ENCODE assay signal across 8 cellular contexts in the genomic region with DNA sequence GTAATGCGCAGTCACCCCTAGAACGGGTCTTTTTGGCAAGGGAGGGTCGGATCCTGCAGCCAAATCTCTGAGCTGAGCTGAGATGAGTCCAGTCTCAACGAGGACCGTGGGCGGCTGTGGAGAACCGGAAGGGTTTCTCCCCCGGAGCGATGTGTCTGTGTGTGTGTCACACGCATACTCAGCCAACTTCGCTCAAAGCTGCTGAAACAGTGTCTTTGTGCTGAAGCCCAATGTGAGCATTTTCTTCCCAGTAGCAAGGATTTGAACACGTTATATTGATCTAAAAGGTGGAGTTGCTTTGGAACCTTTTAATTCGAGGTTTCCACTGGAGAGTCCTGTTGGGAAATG. TPM values are rescaled to one million over a fixed set of nuclear protein-coding genes. Genes with fewer than 3 reads are reported as not detected.
DNase-seq lines count a peak whose midpoint lies in the region; ATAC-seq lines count a peak whose summit lies in the region.

No MANE protein-coding gene starts in this region.

- H3K4me3 Mint-ChIP-seq in activated T-helper 2 cell treated with anti-CD3 and anti-CD28 coated beads, Interferon-gamma antibody, Interleukin-2, Interleukin-4, amounts not matched to agents 10 μg/mL and 5 μg/mL and 100 μg/mL, durations not matched to agents 14 hours and 24 hours and 36 hours (ENCODE audit: low read depth), result peak overlapping the region; percentile 51

- H3K9me3 ChIP-seq in iPS-18a (ENCODE audit: control insufficient read depth, low read depth, low read length) (no peaks in the 10 kb centered on the region), stomach smooth muscle (ENCODE audit: control insufficient read depth in 2 of 2, low read length in 2 of 2) (peaks cover 0 to 4% of the 10 kb centered on the region in 2 donors)

- H3K36me3 ChIP-seq in iPS-18a (ENCODE audit: control insufficient read depth, low read depth, low read length), result no peaks in the 10 kb centered on the region
- no peaks in the 10 kb centered on the region for H3K36me3 ChIP-seq in stomach smooth muscle (ENCODE audit: control insufficient read depth in 2 of 2, insufficient read depth in 2 of 2, low read length in 2 of 2)

- no peaks in the 10 kb centered on the region for H3K9me3 Mint-ChIP-seq in activated T-helper 2 cell treated with anti-CD3 and anti-CD28 coated beads, Interferon-gamma antibody, Interleukin-2, Interleukin-4, amounts not matched to agents 10 μg/mL and 5 μg/mL and 100 μg/mL, durations not matched to agents 14 hours and 24 hours and 36 hours

- no peak for ATAC-seq in GM19023 (IDR thresholded peaks at IDR 0.05; ENCODE audit: unreplicated experiment)
- ATAC-seq in GM21367 (IDR thresholded peaks at IDR 0.05; ENCODE audit: unreplicated experiment), result no peak
- ATAC-seq in HG03460 (IDR thresholded peaks at IDR 0.05; ENCODE audit: unreplicated experiment), result no peak

- H3K4me3 ChIP-seq in iPS-18a (ENCODE audit: low read length), result peak overlapping the region; percentile 50
- H3K4me3 ChIP-seq in stomach smooth muscle (ENCODE audit: low read length in 2 of 2), result peak overlapping the region; percentile 7 to 29

- H3K27ac Mint-ChIP-seq in activated T-helper 2 cell treated with anti-CD3 and anti-CD28 coated beads, Interferon-gamma antibody, Interleukin-2, Interleukin-4, amounts not matched to agents 10 μg/mL and 5 μg/mL and 100 μg/mL, durations not matched to agents 14 hours and 24 hours and 36 hours, result no peak overlapping the region

- H3K4me1 ChIP-seq in iPS-18a (ENCODE audit: control insufficient read depth, low read depth, low read length) (peaks cover 6% of the 10 kb centered on the region), stomach smooth muscle (ENCODE audit: control insufficient read depth, insufficient read depth, low read length) (peaks cover 12% of the 10 kb centered on the region)

- H3K9ac ChIP-seq in iPS-18a (ENCODE audit: low read length) (no peak overlapping the region), stomach smooth muscle (ENCODE audit: low read length in 2 of 2) (no peak overlapping the region)

- peaks cover 44% of the 10 kb centered on the region for H3K27me3 ChIP-seq in iPS-18a (ENCODE audit: control insufficient read depth, insufficient read depth, low read length)
- peaks cover 22 to 40% of the 10 kb centered on the region in 2 donors for H3K27me3 ChIP-seq in stomach smooth muscle (ENCODE audit: control insufficient read depth in 1 of 2, insufficient read depth in 2 of 2, low read length in 2 of 2)

- H3K4me1 Mint-ChIP-seq in activated T-helper 2 cell treated with anti-CD3 and anti-CD28 coated beads, Interferon-gamma antibody, Interleukin-2, Interleukin-4, amounts not matched to agents 10 μg/mL and 5 μg/mL and 100 μg/mL, durations not matched to agents 14 hours and 24 hours and 36 hours (ENCODE audit: low read depth), result peaks cover 6% of the 10 kb centered on the region

- H3K36me3 Mint-ChIP-seq in activated T-helper 2 cell treated with anti-CD3 and anti-CD28 coated beads, Interferon-gamma antibody, Interleukin-2, Interleukin-4, amounts not matched to agents 10 μg/mL and 5 μg/mL and 100 μg/mL, durations not matched to agents 14 hours and 24 hours and 36 hours (ENCODE audit: low read depth), result no peaks in the 10 kb centered on the region

- H3K27ac ChIP-seq in iPS-18a (ENCODE audit: low read length) (no peak overlapping the region), stomach smooth muscle (ENCODE audit: low read length) (no peak overlapping the region)

- peak; percentile 43 for DNase-seq in activated naive CD4-positive, alpha-beta T cell treated with Interleukin-2 at 50 U/mL for 16 hours
- DNase-seq in activated naive CD4-positive, alpha-beta T cell (lab: John Stamatoyannopoulos, UW), result no peak
- no peak for DNase-seq in activated T-helper 2 cell treated with anti-CD3 and anti-CD28 coated beads, Interferon-gamma antibody, Interleukin-2, Interleukin-4, amounts not matched to agents 10 μg/mL and 5 μg/mL and 100 μg/mL, durations not matched to agents 14 hours and 24 hours and 36 hours (ENCODE audit: low spot score)

- intact Hi-C loops in activated T-helper 2 cell treated with anti-CD3 and anti-CD28 coated beads, Interferon-gamma antibody, Interleukin-2, Interleukin-4, amounts not matched to agents 10 μg/mL and 5 μg/mL and 100 μg/mL, durations not matched to agents 14 hours and 24 hours and 36 hours (cut with micrococcal nuclease), result no loop called here

- H3K27me3 Mint-ChIP-seq in activated T-helper 2 cell treated with anti-CD3 and anti-CD28 coated beads, Interferon-gamma antibody, Interleukin-2, Interleukin-4, amounts not matched to agents 10 μg/mL and 5 μg/mL and 100 μg/mL, durations not matched to agents 14 hours and 24 hours and 36 hours (ENCODE audit: low read depth), result peaks cover 33% of the 10 kb centered on the region

RNA-seq across cellular contexts. Expression of a gene that starts 1.4 kb away (rescaled TPM):
- total RNA-seq in activated T-helper 2 cell treated with anti-CD3 and anti-CD28 coated beads, Interferon-gamma antibody, Interleukin-2, Interleukin-4, amounts not matched to agents 10 μg/mL and 5 μg/mL and 100 μg/mL, durations not matched to agents 14 hours and 24 hours and 36 hours, result 0.30 and 0.41 TPM in 2 replicates
